18 cellular contexts compared by ENCODE assay signal in genomic region chr12:121829250-121829918, GRCh38. TPM values are rescaled to one million over a fixed set of nuclear protein-coding genes. Genes with fewer than 3 reads are reported as not detected.
A peak's percentile ranks its signal among the peaks of the same experiment; 100 is the strongest.
DNase-seq lines count a peak whose midpoint lies in the region; ATAC-seq, FAIRE-seq and TF ChIP-seq lines count a peak whose summit lies in the region.
"Had no signal": no experiment of that assay in that cellular context is flagged by ENCODE, and none has a peak within 500 bp of the region (broad histone marks: within the 10 kb centered on the region; RNA-seq: fewer than 3 reads in every experiment).

No MANE protein-coding gene starts in this region.

- H3K79me2 ChIP-seq in K562 (ENCODE audit: control insufficient read depth, insufficient read depth, low read length): no peaks in the 10 kb centered on the region

- 90% methylated on average over 7 of the region's 7 CpGs for WGBS in K562 (ENCODE audit: insufficient coverage, low coverage, missing lambda C conversion rate)

- no peaks in the 10 kb centered on the region for H4K20me1 ChIP-seq in K562 (replicated peaks; ENCODE audit: control insufficient read depth, insufficient read depth, low read length)

- in situ Hi-C loops in K562 (cut with MboI): loop anchor here (25.0 kb wide), 1 partner anchor 1558 kb away; the partner anchor contains the start of gene KMT5A

- no peak overlapping the region for H3K27ac ChIP-seq in K562 (ENCODE audit: extremely low read depth, low read depth, low read length)
- H3K27ac ChIP-seq: upper lobe of left lung had no signal

- H3K9ac ChIP-seq in K562 (ENCODE audit: insufficient read depth in 1 of 2, low read depth in 2 of 2, low read length in 2 of 2): no peak overlapping the region

- H3K4me2 ChIP-seq in K562 (ENCODE audit: insufficient read depth, low read length): no peak overlapping the region

- no peak overlapping the region for H2AFZ ChIP-seq in K562 (ENCODE audit: low read depth, low read length)

- H3K36me3 ChIP-seq in BE2C: peaks cover 43% of the 10 kb centered on the region
- peaks cover 70% of the 10 kb centered on the region; the same call in 2 of the 3 replicates for H3K36me3 ChIP-seq in K562 (ENCODE audit: control insufficient read depth, insufficient read depth, low read length)

- no peak for TF ChIP-seq POLR2A in K562 (conservative IDR thresholded peaks at IDR 0.05)

- H3K9me3 ChIP-seq in BE2C (no peaks in the 10 kb centered on the region), K562 (replicated peaks; ENCODE audit: control insufficient read depth, insufficient read depth, low read depth, low read length) (no peaks in the 10 kb centered on the region)
- H3K9me3 ChIP-seq: upper lobe of left lung had no signal

- H3K4me3 ChIP-seq in BE2C (ENCODE audit: low read depth, low read length) (no peak overlapping the region), K562 (no peak overlapping the region)
- H3K4me3 ChIP-seq: upper lobe of left lung had no signal

- DNase-seq in BE2C (peak; percentile 13), NCI-H1048 (lab: John Stamatoyannopoulos, UW) (peak; percentile 32), K562 (ENCODE audit: extremely low read depth in 1 of 4, low spot score in 3 of 4) (no peak), NCI-H1092 treated with DMSO at 0.1 percent for 48 hours (lab: John Stamatoyannopoulos, UW) (no peak), hypothalamus (lab: John Stamatoyannopoulos, UW) (no peak)
- DNase-seq: activated CD4-positive, alpha-beta T cell treated with anti-CD3 and anti-CD28 coated beads, Interleukin-2, amount 10 ng/mL, durations not matched to agents 7 days and 5 days; hippocampal formation; naive B cell; NCI-H187 treated with DMSO at 0.1 percent for 48 hours; NCI-H748 treated with DMSO at 0.1 percent for 48 hours; SHP77; stimulated activated CD4-positive, alpha-beta T cell treated with anti-CD3 and anti-CD28 coated beads, Interleukin-4, amount 100 ng/mL, for 24 hours had no signal

- no peak for ATAC-seq in K562
- ATAC-seq in GM18498 (IDR thresholded peaks at IDR 0.05; ENCODE audit: unreplicated experiment): no peak

- no peak for TF ChIP-seq RAD21 in K562 (CRISPR knock-in tag; conservative IDR thresholded peaks at IDR 0.05 in 1 of 2, IDR thresholded peaks at IDR 0.05 in 1 of 2)

- no TSS peak for BruUV-seq in K562 (replicated peaks; lab: Mats Ljungman, UMichigan)

- no peaks in the 10 kb centered on the region for H3K27me3 ChIP-seq in BE2C
- H3K27me3 ChIP-seq in K562 (ENCODE audit: control insufficient read depth in 2 of 2, insufficient read depth in 2 of 2, low read length in 2 of 2): no peaks in the 10 kb centered on the region
- H3K27me3 ChIP-seq: upper lobe of left lung had no signal

- no peak for TF ChIP-seq EP300 in K562 (IDR thresholded peaks at IDR 0.05; ENCODE audit: low read length)

- intact Hi-C loops in K562 (cut with micrococcal nuclease): no loop called here

- CTCF ChIA-PET in K562 (lab: Yijun Ruan, JAX; ENCODE audit: low intra/inter-chr PET ratio): no interaction called here

- TF ChIP-seq CTCF in BE2C (IDR thresholded peaks at IDR 0.05; ENCODE audit: low read depth, low read length): no peak
- TF ChIP-seq CTCF in K562 (IDR thresholded peaks at IDR 0.05 in 2 of 3, conservative IDR thresholded peaks at IDR 0.05 in 1 of 3; ENCODE audit: insufficient read depth in 2 of 3, low read depth in 1 of 3, low read length in 3 of 3): no peak

- H3K4me1 ChIP-seq in BE2C (no peaks in the 10 kb centered on the region), K562 (replicated peaks in 1 of 2; ENCODE audit: control insufficient read depth in 2 of 2, insufficient read depth in 2 of 2, low read length in 2 of 2) (peaks cover 0 to 25% of the 10 kb centered on the region in 2 experiments; a peak in 2 of 5 replicates)
- H3K4me1 ChIP-seq: upper lobe of left lung had no signal

- POLR2A ChIA-PET in K562 (lab: Yijun Ruan, JAX): interaction anchor here (3.3 kb wide), 1 partner anchor 8 kb away, joined by 21 read pairs; no protein-coding TSS in a partner anchor

- no peaks in the 10 kb centered on the region for H3K9me1 ChIP-seq in K562 (ENCODE audit: control insufficient read depth, insufficient read depth, low read length)

- FAIRE-seq in K562 (lab: Jason Lieb, UNC): no peak
- FAIRE-seq: astrocyte had no signal

RNA-seq across cellular contexts. Expression of gene SETD1B, which starts 25.6 kb away (rescaled TPM):
- polyA plus RNA-seq in BE2C (2012; ENCODE audit: insufficient read depth, insufficient read length, low read depth): 31.1 TPM
- total RNA-seq in K562 (2011; cell fraction: chromatin; rRNA removed; ENCODE audit: low replicate concordance): 15.2 and 26.5 TPM in 2 replicates
- total RNA-seq in K562 (2011; cell fraction: nucleolus; rRNA removed): 12.8 and 13.4 TPM in 2 replicates
- total RNA-seq in K562 (2011; cell fraction: nucleoplasm; rRNA removed): 10.8 and 11.7 TPM in 2 replicates
- 2.9 and 4.7 TPM in 2 replicates for total RNA-seq in K562 (2014; rRNA removed)
- 0.99 and 1.4 TPM in 2 replicates for total RNA-seq in K562 (2014; rRNA removed; fragmentation: Illumina TruSeq; extraction: Trizol)
- total RNA-seq in K562 (2015; rRNA removed; fragmentation: Illumina TruSeq; extraction: Trizol): 2.1 and 3.1 TPM in 2 replicates
- 23.6 and 26.6 TPM in 2 replicates for total RNA-seq in K562 (2021)
- 0.77 and 1.1 TPM in 2 replicates for polyA plus RNA-seq in K562 (2011; rRNA removed)
- 0.75 and 1.0 TPM in 2 replicates for polyA plus RNA-seq in K562 (2011; cell fraction: cytosol; rRNA removed)
- 4.0 and 7.0 TPM in 2 replicates for polyA plus RNA-seq in K562 (2011; cell fraction: nucleus; rRNA removed)
- 8.4 and 8.6 TPM in 2 replicates for polyA plus RNA-seq in K562 (2012)
- polyA plus RNA-seq in K562 (2014; fragmentation: Illumina TruSeq; extraction: Trizol): 6.1 and 10.6 TPM in 2 replicates
- 1 to 10 TPM in 1 of 2 experiments, under 1 TPM in 1; 0.48 to 2.3 TPM for polyA plus RNA-seq in K562 (2014; fragmentation: Nextera tagmentation; extraction: Ambion mirVana)
- 6.9 and 7.1 TPM in 2 replicates for polyA plus RNA-seq in K562 (2014; rRNA removed)
- 1.2 and 1.3 TPM in 2 replicates for polyA minus RNA-seq in K562 (2011; rRNA and poly(A)+ RNA removed)
- 5.6 and 7.3 TPM in 2 replicates for polyA minus RNA-seq in K562 (2011; cell fraction: cytosol; rRNA and poly(A)+ RNA removed)
- 2.8 and 3.1 TPM in 2 replicates for polyA minus RNA-seq in K562 (2011; cell fraction: nucleus; rRNA and poly(A)+ RNA removed)

RNA-seq across cellular contexts. Expression of gene HPD, which starts 29.3 kb away (rescaled TPM):
- not detected for polyA plus RNA-seq in BE2C (2012; ENCODE audit: insufficient read depth, insufficient read length, low read depth)
- 0.53 TPM in 1 of 2 replicates, not detected in the other for total RNA-seq in K562 (2011; cell fraction: chromatin; rRNA removed; ENCODE audit: low replicate concordance)
- total RNA-seq in K562 (2011; cell fraction: nucleolus; rRNA removed): 0.33 TPM in 1 of 2 replicates, not detected in the other
- total RNA-seq in K562 (2011; cell fraction: nucleoplasm; rRNA removed): not detected in 2 replicates
- total RNA-seq in K562 (2014; rRNA removed) (0.23 TPM in 1 of 2 replicates, not detected in the other), K562 (2014; rRNA removed; fragmentation: Illumina TruSeq; extraction: Trizol) (not detected in 2 replicates), K562 (2015; rRNA removed; fragmentation: Illumina TruSeq; extraction: Trizol) (not detected in 2 replicates), K562 (2021) (0.29 TPM in 2 replicates)
- polyA plus RNA-seq in K562 (2011; rRNA removed) (0.06 TPM in 1 of 2 replicates, not detected in the other), K562 (2014; fragmentation: Illumina TruSeq; extraction: Trizol) (not detected in 2 replicates), K562 (2014; fragmentation: Nextera tagmentation; extraction: Ambion mirVana) (under 1 TPM; 0.07 TPM), K562 (2014; rRNA removed) (0.09 TPM in 1 of 2 replicates, not detected in the other)
- 0.04 and 0.18 TPM in 2 replicates for polyA plus RNA-seq in K562 (2011; cell fraction: cytosol; rRNA removed)
- not detected in 2 replicates for polyA plus RNA-seq in K562 (2011; cell fraction: nucleus; rRNA removed)
- 0.08 and 0.36 TPM in 2 replicates for polyA plus RNA-seq in K562 (2012)
- 0.53 TPM in 1 of 2 replicates, not detected in the other for polyA minus RNA-seq in K562 (2011; rRNA and poly(A)+ RNA removed)
- not detected in 2 replicates for polyA minus RNA-seq in K562 (2011; cell fraction: cytosol; rRNA and poly(A)+ RNA removed)
- polyA minus RNA-seq in K562 (2011; cell fraction: nucleus; rRNA and poly(A)+ RNA removed): not detected in 2 replicates
- total RNA-seq: activated CD4-positive, alpha-beta T cell treated with anti-CD3 and anti-CD28 coated beads, Interleukin-2, amount 10 ng/mL, durations not matched to agents 7 days and 5 days; activated T-helper 1 cell treated with anti-CD3 and anti-CD28 coated beads, Interleukin-12 subunit alpha, Interleukin-12 subunit beta, Interleukin-2, Interleukin-4 antibody, amounts not matched to agents 30 ng/mL and 10 ng/mL and 1 ng/mL, durations not matched to agents 14 hours and 24 hours and 36 hours; astrocyte; dermis microvascular lymphatic vessel endothelial cell had no signal
- polyA plus RNA-seq: BJ had no signal

RNA-seq across cellular contexts. Expression of gene RHOF, which starts 35.9 kb away (rescaled TPM):
- polyA plus RNA-seq in BE2C (2012; ENCODE audit: insufficient read depth, insufficient read length, low read depth): 7.0 TPM
- 78.6 and 99.1 TPM in 2 replicates for total RNA-seq in K562 (2011; cell fraction: chromatin; rRNA removed; ENCODE audit: low replicate concordance)
- 34.0 and 38.0 TPM in 2 replicates for total RNA-seq in K562 (2011; cell fraction: nucleolus; rRNA removed)
- 43.6 and 46.6 TPM in 2 replicates for total RNA-seq in K562 (2011; cell fraction: nucleoplasm; rRNA removed)
- total RNA-seq in K562 (2014; rRNA removed) (3.5 and 3.9 TPM in 2 replicates), K562 (2014; rRNA removed; fragmentation: Illumina TruSeq; extraction: Trizol) (3.1 and 3.9 TPM in 2 replicates), K562 (2015; rRNA removed; fragmentation: Illumina TruSeq; extraction: Trizol) (4.3 and 4.8 TPM in 2 replicates), K562 (2021) (10.1 and 10.4 TPM in 2 replicates)
- polyA plus RNA-seq in K562 (2011; rRNA removed) (4.0 and 6.3 TPM in 2 replicates), K562 (2014; fragmentation: Illumina TruSeq; extraction: Trizol) (4.3 and 5.4 TPM in 2 replicates), K562 (2014; fragmentation: Nextera tagmentation; extraction: Ambion mirVana) (under 1 TPM; 0.13 to 0.45 TPM), K562 (2014; rRNA removed) (8.8 and 9.5 TPM in 2 replicates)
- 1.2 and 2.6 TPM in 2 replicates for polyA plus RNA-seq in K562 (2011; cell fraction: cytosol; rRNA removed)
- polyA plus RNA-seq in K562 (2011; cell fraction: nucleus; rRNA removed): 21.6 and 23.6 TPM in 2 replicates
- 3.9 and 4.4 TPM in 2 replicates for polyA plus RNA-seq in K562 (2012)
- polyA minus RNA-seq in K562 (2011; rRNA and poly(A)+ RNA removed): 3.8 and 8.5 TPM in 2 replicates
- polyA minus RNA-seq in K562 (2011; cell fraction: cytosol; rRNA and poly(A)+ RNA removed): 2.6 and 4.0 TPM in 2 replicates
- polyA minus RNA-seq in K562 (2011; cell fraction: nucleus; rRNA and poly(A)+ RNA removed): 19.9 and 31.2 TPM in 2 replicates

RNA-seq across cellular contexts. Expression of gene PSMD9, which starts 59.2 kb away (rescaled TPM):
- 147 TPM for polyA plus RNA-seq in BE2C (2012; ENCODE audit: insufficient read depth, insufficient read length, low read depth)
- total RNA-seq in K562 (2011; cell fraction: chromatin; rRNA removed; ENCODE audit: low replicate concordance): 73.2 and 111 TPM in 2 replicates
- 69.7 and 70.4 TPM in 2 replicates for total RNA-seq in K562 (2011; cell fraction: nucleolus; rRNA removed)
- 93.6 and 131 TPM in 2 replicates for total RNA-seq in K562 (2011; cell fraction: nucleoplasm; rRNA removed)
- total RNA-seq in K562 (2014; rRNA removed) (143 and 187 TPM in 2 replicates), K562 (2014; rRNA removed; fragmentation: Illumina TruSeq; extraction: Trizol) (34.1 and 34.5 TPM in 2 replicates), K562 (2015; rRNA removed; fragmentation: Illumina TruSeq; extraction: Trizol) (61.7 and 78.2 TPM in 2 replicates), K562 (2021) (66.4 and 71.7 TPM in 2 replicates)
- polyA plus RNA-seq in K562 (2011; rRNA removed) (61.3 and 68.5 TPM in 2 replicates), K562 (2014; fragmentation: Illumina TruSeq; extraction: Trizol) (31.0 and 60.0 TPM in 2 replicates), K562 (2014; fragmentation: Nextera tagmentation; extraction: Ambion mirVana) (10 to 100 TPM; 12.2 to 22.8 TPM), K562 (2014; rRNA removed) (92.2 and 107 TPM in 2 replicates)
- polyA plus RNA-seq in K562 (2011; cell fraction: cytosol; rRNA removed): 61.8 and 93.1 TPM in 2 replicates
- 51.5 and 53.5 TPM in 2 replicates for polyA plus RNA-seq in K562 (2011; cell fraction: nucleus; rRNA removed)
- polyA plus RNA-seq in K562 (2012): 76.1 and 85.2 TPM in 2 replicates
- 29.3 and 37.7 TPM in 2 replicates for polyA minus RNA-seq in K562 (2011; rRNA and poly(A)+ RNA removed)
- polyA minus RNA-seq in K562 (2011; cell fraction: cytosol; rRNA and poly(A)+ RNA removed): 23.0 and 42.7 TPM in 2 replicates
- 13.3 and 29.5 TPM in 2 replicates for polyA minus RNA-seq in K562 (2011; cell fraction: nucleus; rRNA and poly(A)+ RNA removed)

Comparison
In these comparisons a context has a peak if more than half of its experiments do, and no peak if none do; other contexts are left out.
1. DNase-seq: peak in BE2C (single experiment) and NCI-H1048 (single experiment); none in K562 (0 of 4), NCI-H1092 treated with DMSO at 0.1 percent for 48 hours (single experiment) and hypothalamus (0 of 51).